Comparison of ENCODE assay signal across 12 cellular contexts in the genomic region with DNA sequence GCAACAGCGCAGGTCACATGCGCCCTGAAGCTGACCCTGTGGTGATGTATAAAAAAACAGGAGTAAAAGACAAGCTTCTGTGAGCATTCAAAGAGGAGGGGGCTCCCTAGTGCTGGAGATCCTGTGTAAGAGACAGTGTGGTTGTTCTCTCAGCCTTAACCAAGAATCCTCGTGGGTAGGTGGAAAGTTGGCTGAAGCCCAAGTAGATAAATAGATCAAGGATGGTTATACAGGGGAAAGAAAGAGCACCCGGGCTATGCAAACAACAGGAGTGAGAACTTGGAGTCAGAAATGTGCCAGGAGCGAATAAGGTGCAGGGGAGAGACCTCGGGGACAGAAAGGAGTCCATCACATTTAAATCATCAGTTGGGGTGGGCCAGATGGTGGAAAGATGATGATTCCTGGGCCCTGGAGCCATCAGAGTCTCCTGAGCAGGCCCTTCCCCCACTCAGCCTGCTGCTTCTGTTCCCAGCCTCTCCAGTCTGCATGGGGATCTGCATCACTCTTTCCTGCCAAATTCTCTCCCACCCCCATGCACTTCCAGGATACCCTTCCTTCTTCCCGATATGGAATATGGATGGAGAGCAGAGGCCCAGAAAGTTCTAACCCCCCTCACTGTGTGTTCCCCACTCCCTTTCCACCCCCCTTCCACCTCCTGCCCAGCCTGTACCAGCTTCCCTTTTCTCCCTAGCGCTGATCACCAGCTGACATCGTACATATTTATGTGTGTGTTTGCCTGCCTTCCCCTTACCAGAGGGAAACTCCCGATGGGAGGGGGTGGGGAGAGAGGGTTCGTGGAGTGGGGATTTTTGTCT.
DNase-seq lines count a peak whose midpoint lies in the region; ATAC-seq, FAIRE-seq and TF ChIP-seq lines count a peak whose summit lies in the region.
"Had no signal": no experiment of that assay in that cellular context is flagged by ENCODE, and none has a peak within 500 bp of the region (broad histone marks: within the 10 kb centered on the region; RNA-seq: fewer than 3 reads in every experiment).

No MANE protein-coding gene starts in this region.

- TF ChIP-seq POLR2A in GM18505 (IDR thresholded peaks at IDR 0.05; ENCODE audit: borderline replicate concordance, extremely low read depth, insufficient read depth, insufficient read length), result no peak

- DNase-seq in Ammon's horn (ENCODE audit: low spot score) (peak; percentile 83), NCI-H1694 treated with DMSO at 0.1 percent for 48 hours (lab: John Stamatoyannopoulos, UW) (peak; percentile 71), caudate nucleus (lab: John Stamatoyannopoulos, UW) (peak in 43 of 61 donors; percentile 5 to 83 (median 59)), midbrain (lab: John Stamatoyannopoulos, UW) (peak; percentile 79), HTR-8/SVneo (ENCODE audit: insufficient read length, low spot score) (no peak), cerebellar nuclear complex (lab: John Stamatoyannopoulos, UW) (no peak), left ventricle myocardium inferior (no peak)
- DNase-seq: activated CD4-positive, alpha-beta T cell treated with anti-CD3 and anti-CD28 coated beads for 48 hours; activated naive CD4-positive, alpha-beta T cell; NCI-H2227 treated with DMSO at 0.1 percent for 48 hours had no signal

- TF ChIP-seq CTCF in left ventricle myocardium inferior (IDR thresholded peaks at IDR 0.05; ENCODE audit: borderline replicate concordance), result no peak

- FAIRE-seq in HTR-8/SVneo (lab: Jason Lieb, UNC), result no peak

- no peak for ATAC-seq in GM18505 (IDR thresholded peaks at IDR 0.05; ENCODE audit: unreplicated experiment)

- intact Hi-C loops in left ventricle myocardium inferior (cut with micrococcal nuclease), result no loop called here

- no peaks in the 10 kb centered on the region for H3K36me3 ChIP-seq in left ventricle myocardium inferior

- no peaks in the 10 kb centered on the region for H3K9me3 ChIP-seq in left ventricle myocardium inferior (replicated peaks)

- H3K27ac ChIP-seq in caudate nucleus (ENCODE audit: low read depth, low read length) (peak overlapping the region; percentile 94), left ventricle myocardium inferior (replicated peaks) (no peak overlapping the region)
- H3K27ac ChIP-seq: skin epidermis had no signal

- no peak overlapping the region for H3K4me3 ChIP-seq in left ventricle myocardium inferior
- H3K4me3 ChIP-seq: skin epidermis had no signal

- H3K27me3 ChIP-seq in left ventricle myocardium inferior (ENCODE audit: low read depth), result no peaks in the 10 kb centered on the region

- H3K4me1 ChIP-seq in left ventricle myocardium inferior, result peaks cover 70% of the 10 kb centered on the region

Comparison
In these comparisons a context has a peak if more than half of its experiments do, and no peak if none do; other contexts are left out.
1. DNase-seq: peak in Ammon's horn (single experiment), NCI-H1694 treated with DMSO at 0.1 percent for 48 hours (single experiment), caudate nucleus (43 of 61) and midbrain (single experiment); none in HTR-8/SVneo (single experiment), cerebellar nuclear complex (0 of 2) and left ventricle myocardium inferior (single experiment).